ENCODE assay signal across 13 cellular contexts in genomic region chr4:2911868-2912267, GRCh38. TPM values are rescaled to one million over a fixed set of nuclear protein-coding genes. Genes with fewer than 3 reads are reported as not detected.
DNase-seq lines count a peak whose midpoint lies in the region; ATAC-seq and TF ChIP-seq lines count a peak whose summit lies in the region.
"Had no signal": no experiment of that assay in that cellular context is flagged by ENCODE, and none has a peak within 500 bp of the region (broad histone marks: within the 10 kb centered on the region; RNA-seq: fewer than 3 reads in every experiment).

No MANE protein-coding gene starts in this region.

- peaks cover 1% of the 10 kb centered on the region for H3K9me3 Mint-ChIP-seq in activated naive CD8-positive, alpha-beta T cell treated with anti-CD3 and anti-CD28 coated beads, Interleukin-2, amount 10 ng/mL, durations not matched to agents 7 days and 5 days
- no peaks in the 10 kb centered on the region for H3K9me3 Mint-ChIP-seq in activated naive CD8-positive, alpha-beta T cell treated with anti-CD3 and anti-CD28 coated beads for 36 hours
- H3K9me3 Mint-ChIP-seq: CD4-positive, CD25-positive, alpha-beta regulatory T cell had no signal

- H3K27me3 ChIP-seq in right lobe of liver, result no peaks in the 10 kb centered on the region
- H3K27me3 ChIP-seq: BE2C had no signal

- H3K36me3 ChIP-seq in right lobe of liver, result peaks cover 0 to 65% (median 17%) of the 10 kb centered on the region in 4 donors

- H3K36me3 Mint-ChIP-seq in activated naive CD8-positive, alpha-beta T cell treated with anti-CD3 and anti-CD28 coated beads, Interleukin-2, amount 10 ng/mL, durations not matched to agents 7 days and 5 days, result peaks cover 37% of the 10 kb centered on the region
- peaks cover 29% of the 10 kb centered on the region for H3K36me3 Mint-ChIP-seq in activated naive CD8-positive, alpha-beta T cell treated with anti-CD3 and anti-CD28 coated beads for 36 hours

- H3K4me1 ChIP-seq in right lobe of liver, result peaks cover 0 to 22% (median 11%) of the 10 kb centered on the region in 4 donors
- H3K4me1 ChIP-seq: BE2C had no signal

- peaks cover 11% of the 10 kb centered on the region for H3K4me1 Mint-ChIP-seq in activated naive CD8-positive, alpha-beta T cell treated with anti-CD3 and anti-CD28 coated beads, Interleukin-2, amount 10 ng/mL, durations not matched to agents 7 days and 5 days
- H3K4me1 Mint-ChIP-seq in activated naive CD8-positive, alpha-beta T cell treated with anti-CD3 and anti-CD28 coated beads for 36 hours, result peaks cover 14% of the 10 kb centered on the region
- H3K4me1 Mint-ChIP-seq: H9 had no signal

- POLR2A ChIA-PET in activated naive CD8-positive, alpha-beta T cell treated with anti-CD3 and anti-CD28 coated beads, Interleukin-2, amount 10 ng/mL, durations not matched to agents 7 days and 5 days (lab: Charles Lee), result interaction anchor here (0.9 to 1.2 kb wide), 2 partner anchors 12 to 24 kb away, joined by 3 to 4 read pairs; no protein-coding TSS in a partner anchor

- TF ChIP-seq POLR2A in right lobe of liver (IDR thresholded peaks at IDR 0.05), result no peak

- 60% methylated on average over 1 of the region's 3 CpGs for WGBS in right lobe of liver (ENCODE audit: insufficient coverage, low coverage, low lambda C conversion rate, missing lambda C conversion rate)

- no peak overlapping the region for H3K4me3 ChIP-seq in coronary artery
- no peak overlapping the region for H3K4me3 ChIP-seq in right lobe of liver

- ATAC-seq in activated naive CD8-positive, alpha-beta T cell treated with anti-CD3 and anti-CD28 coated beads, Interleukin-2, amount 10 ng/mL, durations not matched to agents 7 days and 5 days (ENCODE audit: low read depth), result no peak
- ATAC-seq in right lobe of liver, result no peak
- ATAC-seq in GM18873 (IDR thresholded peaks at IDR 0.05; ENCODE audit: low FRiP score, unreplicated experiment), result no peak
- no peak for ATAC-seq in HG03354 (IDR thresholded peaks at IDR 0.05; ENCODE audit: poor library complexity, severe bottlenecking, unreplicated experiment)

- H3K27ac ChIP-seq in coronary artery, result no peak overlapping the region
- H3K27ac ChIP-seq in right lobe of liver, result no peak overlapping the region

- H3K27me3 Mint-ChIP-seq in activated naive CD8-positive, alpha-beta T cell treated with anti-CD3 and anti-CD28 coated beads, Interleukin-2, amount 10 ng/mL, durations not matched to agents 7 days and 5 days, result no peaks in the 10 kb centered on the region
- H3K27me3 Mint-ChIP-seq in activated naive CD8-positive, alpha-beta T cell treated with anti-CD3 and anti-CD28 coated beads for 36 hours, result no peaks in the 10 kb centered on the region
- H3K27me3 Mint-ChIP-seq: CD4-positive, CD25-positive, alpha-beta regulatory T cell had no signal

- peak; percentile 4 for DNase-seq in activated naive CD8-positive, alpha-beta T cell treated with anti-CD3 and anti-CD28 coated beads, Interleukin-2, amount 10 ng/mL, durations not matched to agents 7 days and 5 days
- DNase-seq in activated naive CD8-positive, alpha-beta T cell treated with anti-CD3 and anti-CD28 coated beads for 36 hours, result no peak
- DNase-seq in coronary artery (ENCODE audit: low spot score) (peak; percentile 40), right lobe of liver (peak in 2 of 3 donors; percentile 2 to 8), NCI-H524 (lab: John Stamatoyannopoulos, UW) (no peak)
- DNase-seq: ACHN; BE2C; C1 segment of cervical spinal cord; Caco-2; CD4-positive, CD25-positive, alpha-beta regulatory T cell; H9 had no signal

- H3K9me3 ChIP-seq in right lobe of liver, result no peaks in the 10 kb centered on the region
- H3K9me3 ChIP-seq: Caco-2 had no signal

- H3K4me3 Mint-ChIP-seq in activated naive CD8-positive, alpha-beta T cell treated with anti-CD3 and anti-CD28 coated beads, Interleukin-2, amount 10 ng/mL, durations not matched to agents 7 days and 5 days, result no peak overlapping the region
- H3K4me3 Mint-ChIP-seq in activated naive CD8-positive, alpha-beta T cell treated with anti-CD3 and anti-CD28 coated beads for 36 hours, result no peak overlapping the region
- H3K4me3 Mint-ChIP-seq: CD4-positive, CD25-positive, alpha-beta regulatory T cell; H9 had no signal

- H3K27ac Mint-ChIP-seq in activated naive CD8-positive, alpha-beta T cell treated with anti-CD3 and anti-CD28 coated beads, Interleukin-2, amount 10 ng/mL, durations not matched to agents 7 days and 5 days, result no peak overlapping the region
- no peak overlapping the region for H3K27ac Mint-ChIP-seq in activated naive CD8-positive, alpha-beta T cell treated with anti-CD3 and anti-CD28 coated beads for 36 hours

- TF ChIP-seq CTCF in coronary artery (IDR thresholded peaks at IDR 0.05) (no peak), right lobe of liver (IDR thresholded peaks at IDR 0.05) (no peak)

- intact Hi-C loops in right lobe of liver (cut with DNase I), result no loop called here

RNA-seq across cellular contexts. Expression of gene NOP14, which starts 51.3 kb away (rescaled TPM):
- total RNA-seq in activated naive CD8-positive, alpha-beta T cell treated with anti-CD3 and anti-CD28 coated beads, Interleukin-2, amount 10 ng/mL, durations not matched to agents 7 days and 5 days, result 10 to 100 TPM; 36.8 to 40.3 TPM
- total RNA-seq in activated naive CD8-positive, alpha-beta T cell treated with anti-CD3 and anti-CD28 coated beads for 36 hours, result 100 to 1,000 TPM in 1 of 2 experiments, 10 to 100 TPM in 1; 99.1 to 102 TPM
- 10 to 100 TPM; 16.1 to 24.7 (median 19.5) TPM for total RNA-seq in right lobe of liver

RNA-seq across cellular contexts. Expression of gene GRK4, which starts 51.5 kb away (rescaled TPM):
- total RNA-seq in activated naive CD8-positive, alpha-beta T cell treated with anti-CD3 and anti-CD28 coated beads, Interleukin-2, amount 10 ng/mL, durations not matched to agents 7 days and 5 days, result 1 to 10 TPM; 2.4 to 3.4 TPM
- total RNA-seq in activated naive CD8-positive, alpha-beta T cell treated with anti-CD3 and anti-CD28 coated beads for 36 hours, result 1 to 10 TPM; 2.6 to 3.2 TPM
- total RNA-seq in right lobe of liver, result 1 to 10 TPM; 1.0 to 4.3 (median 2.8) TPM

Comparison
In these comparisons a context has a peak if more than half of its experiments do, and no peak if none do; other contexts are left out.
1. DNase-seq: peak in activated naive CD8-positive, alpha-beta T cell treated with anti-CD3 and anti-CD28 coated beads, Interleukin-2, amount 10 ng/mL, durations not matched to agents 7 days and 5 days (single experiment), coronary artery (single experiment) and right lobe of liver (2 of 3); none in activated naive CD8-positive, alpha-beta T cell treated with anti-CD3 and anti-CD28 coated beads for 36 hours (single experiment) and NCI-H524 (0 of 2).